Comparison of ENCODE assay signal across 8 cellular contexts in genomic region chr14:51651388-51652167, GRCh38. TPM values are rescaled to one million over a fixed set of nuclear protein-coding genes. Genes with fewer than 3 reads are reported as not detected.
DNase-seq lines count a peak whose midpoint lies in the region; ATAC-seq and TF ChIP-seq lines count a peak whose summit lies in the region.

FRMD6 (plus strand) TSS chr14:51651910; CDS start chr14:51689837, 37,927 bp downstream.

- peaks cover 18% of the 10 kb centered on the region for H3K27me3 Mint-ChIP-seq in activated CD8-positive, alpha-beta T cell treated with anti-CD3 and anti-CD28 coated beads, Interleukin-2, amount 10 ng/mL, durations not matched to agents 7 days and 5 days (ENCODE audit: low read depth)

- no peaks in the 10 kb centered on the region for H3K9me3 ChIP-seq in BE2C

- TF ChIP-seq POLR2A in GM19193 (IDR thresholded peaks at IDR 0.05; ENCODE audit: extremely low read depth, insufficient read depth, insufficient read length): peak; percentile 56

- H3K9me3 Mint-ChIP-seq in activated CD8-positive, alpha-beta T cell treated with anti-CD3 and anti-CD28 coated beads, Interleukin-2, amount 10 ng/mL, durations not matched to agents 7 days and 5 days (ENCODE audit: insufficient read depth): no peaks in the 10 kb centered on the region

- CTCF ChIA-PET in activated CD8-positive, alpha-beta T cell treated with anti-CD3 and anti-CD28 coated beads, Interleukin-2, amount 10 ng/mL, durations not matched to agents 7 days and 5 days (lab: Charles Lee): interaction anchor here (0.6 to 2.6 kb wide), 13 partner anchors 11 to 371 kb away, joined by 3 to 16 read pairs (median 4); no protein-coding TSS in a partner anchor

- DNase-seq in BE2C: peak; percentile 90
- peak; percentile 68 to 90 for DNase-seq in NCI-H526 (lab: John Stamatoyannopoulos, UW)
- DNase-seq in activated CD8-positive, alpha-beta T cell treated with anti-CD3 and anti-CD28 coated beads, Interleukin-2, amount 10 ng/mL, durations not matched to agents 7 days and 5 days: peak; percentile 87
- DNase-seq in effector CD4-positive, alpha-beta T cell: peak; percentile 68
- peak; percentile 89 for DNase-seq in medulla oblongata (ENCODE audit: extremely low spot score)
- DNase-seq in stimulated activated CD4-positive, alpha-beta T cell treated with anti-CD3 and anti-CD28 coated beads, TNF-alpha, amount 100 ng/mL, for 48 hours (ENCODE audit: low read depth in 3 of 3): peak; percentile 58 to 71 (median 68)

- H3K36me3 ChIP-seq in BE2C: peaks cover 2% of the 10 kb centered on the region

- peak within 1 kb of the TSS; percentile 81 for H3K4me3 Mint-ChIP-seq in activated CD8-positive, alpha-beta T cell treated with anti-CD3 and anti-CD28 coated beads, Interleukin-2, amount 10 ng/mL, durations not matched to agents 7 days and 5 days

- TF ChIP-seq CTCF in BE2C (IDR thresholded peaks at IDR 0.05; ENCODE audit: low read depth, low read length): peak; percentile 76

- H3K36me3 Mint-ChIP-seq in activated CD8-positive, alpha-beta T cell treated with anti-CD3 and anti-CD28 coated beads, Interleukin-2, amount 10 ng/mL, durations not matched to agents 7 days and 5 days (ENCODE audit: low read depth): no peaks in the 10 kb centered on the region

- H3K4me1 Mint-ChIP-seq in activated CD8-positive, alpha-beta T cell treated with anti-CD3 and anti-CD28 coated beads, Interleukin-2, amount 10 ng/mL, durations not matched to agents 7 days and 5 days (ENCODE audit: low read depth): peaks cover 25% of the 10 kb centered on the region

- peaks cover 10% of the 10 kb centered on the region; the same call in 1 of the 2 replicates for H3K4me1 ChIP-seq in BE2C

- no peaks in the 10 kb centered on the region for H3K27me3 ChIP-seq in BE2C

- H3K27ac Mint-ChIP-seq in activated CD8-positive, alpha-beta T cell treated with anti-CD3 and anti-CD28 coated beads, Interleukin-2, amount 10 ng/mL, durations not matched to agents 7 days and 5 days: peak within 1 kb of the TSS; percentile 83

- peak; percentile 69 for ATAC-seq in HG03439 (IDR thresholded peaks at IDR 0.05; ENCODE audit: unreplicated experiment)
- peak; percentile 85 for ATAC-seq in activated CD8-positive, alpha-beta T cell treated with anti-CD3 and anti-CD28 coated beads, Interleukin-2, amount 10 ng/mL, durations not matched to agents 7 days and 5 days

- H3K4me3 ChIP-seq in BE2C (ENCODE audit: low read depth, low read length): peak within 1 kb of the TSS; percentile 83

- POLR2A ChIA-PET in activated CD8-positive, alpha-beta T cell treated with anti-CD3 and anti-CD28 coated beads, Interleukin-2, amount 10 ng/mL, durations not matched to agents 7 days and 5 days (lab: Charles Lee): no interaction called here

RNA-seq across cellular contexts. Expression of gene FRMD6, which starts in this region (rescaled TPM):
- polyA plus RNA-seq in BE2C (2012; ENCODE audit: insufficient read depth, insufficient read length, low read depth): 4.9 TPM
- total RNA-seq in activated CD8-positive, alpha-beta T cell treated with anti-CD3 and anti-CD28 coated beads, Interleukin-2, amount 10 ng/mL, durations not matched to agents 7 days and 5 days: 1 to 10 TPM; 3.2 to 3.5 TPM

Comparison
In these comparisons a context has a peak if more than half of its experiments do, and no peak if none do; other contexts are left out.
1. Peak in every context shown above with its lines: DNase-seq, ATAC-seq and H3K4me3 ChIP-seq.